2 cellular contexts compared by ENCODE assay signal in the genomic region with DNA sequence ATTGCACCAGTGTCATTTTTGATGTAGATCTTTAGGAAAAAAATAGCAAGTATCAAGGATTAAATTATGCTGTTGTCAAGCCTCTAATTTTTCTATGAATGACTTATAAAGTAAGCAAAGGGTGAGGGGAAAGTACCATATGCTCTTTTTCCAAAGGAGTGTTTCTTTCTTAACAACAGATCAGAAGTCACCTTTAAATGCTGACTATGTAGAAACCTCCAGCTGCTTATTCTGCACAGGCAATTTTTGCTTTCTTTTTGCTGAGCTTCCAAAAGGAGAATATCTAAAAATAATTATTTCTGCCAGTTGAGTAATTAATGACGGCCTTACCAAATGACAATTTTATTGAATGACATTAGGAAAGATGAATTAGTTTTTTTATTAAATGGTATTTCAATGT.
TF ChIP-seq lines count a peak whose summit lies in the region.

No MANE protein-coding gene starts in this region.

TF ChIP-seq in HepG2, 621 proteins besides CTCF, POLR2A, EP300 and RAD21:
- no peak for TF ChIP-seq HDAC6 (IDR thresholded peaks at IDR 0.05; ENCODE audit: low read depth, low read length)
- TF ChIP-seq MAFF (IDR thresholded peaks at IDR 0.05; ENCODE audit: low read depth, low read length), result peak; percentile 86
- TF ChIP-seq PAF1 (CRISPR knock-in tag; IDR thresholded peaks at IDR 0.05), result no peak
- no peak for TF ChIP-seq DPF2 (CRISPR knock-in tag; IDR thresholded peaks at IDR 0.05; ENCODE audit: borderline replicate concordance, low read depth)
- no peak for TF ChIP-seq AHR (CRISPR knock-in tag; IDR thresholded peaks at IDR 0.05)
- TF ChIP-seq MAFK (conservative IDR thresholded peaks at IDR 0.05 in 1 of 2, IDR thresholded peaks at IDR 0.05 in 1 of 2; ENCODE audit: low read length in 2 of 2), result peak; percentile 81 to 89

TF ChIP-seq in H1, 55 proteins besides CTCF, POLR2A, EP300 and RAD21:
- TF ChIP-seq TAF1 (IDR thresholded peaks at IDR 0.05; ENCODE audit: low read depth, low read length) (no peak), MAFK (IDR thresholded peaks at IDR 0.05; ENCODE audit: low read depth, low read length) (0 out of 2 replicates have a peak, but pooled peaks have one; percentile 10)
TF ChIP-seq in H1: peak in this region for 1.
